ENCODE assay signal across 8 cellular contexts in genomic region chr14:46250113-46250703, GRCh38.
A peak's percentile ranks its signal among the peaks of the same experiment; 100 is the strongest.
DNase-seq lines count a peak whose midpoint lies in the region; FAIRE-seq and TF ChIP-seq lines count a peak whose summit lies in the region.

No MANE protein-coding gene starts in this region.

- DNase-seq in GM13976 (ENCODE audit: low spot score): peak; percentile 20
- DNase-seq in RKO (ENCODE audit: low spot score): peak; percentile 55
- DNase-seq in glutamatergic neuron: no peak
- no peak for DNase-seq in OCI-M2 (lab: John Stamatoyannopoulos, UW; ENCODE audit: unreplicated experiment)
- DNase-seq in NCI-H187 treated with DMSO at 0.1 percent for 48 hours (lab: John Stamatoyannopoulos, UW): no peak
- no peak for DNase-seq in activated naive CD4-positive, alpha-beta T cell treated with anti-CD3 and anti-CD28 coated beads, Interleukin-2, amount 10 ng/mL, durations not matched to agents 7 days and 5 days
- DNase-seq in activated CD8-positive, alpha-beta memory T cell treated with anti-CD3 and anti-CD28 coated beads, Interleukin-2, amount 50 U/mL, for 4 hours: no peak

- no peak overlapping the region for H3K27ac Mint-ChIP-seq in glutamatergic neuron (ENCODE audit: unreplicated experiment)
- H3K27ac Mint-ChIP-seq in activated naive CD4-positive, alpha-beta T cell treated with anti-CD3 and anti-CD28 coated beads, Interleukin-2, amount 10 ng/mL, durations not matched to agents 7 days and 5 days: no peak overlapping the region

- H3K36me3 Mint-ChIP-seq in glutamatergic neuron (ENCODE audit: unreplicated experiment): peaks cover 5% of the 10 kb centered on the region
- H3K36me3 Mint-ChIP-seq in activated naive CD4-positive, alpha-beta T cell treated with anti-CD3 and anti-CD28 coated beads, Interleukin-2, amount 10 ng/mL, durations not matched to agents 7 days and 5 days: no peaks in the 10 kb centered on the region

- CTCF ChIA-PET in activated naive CD4-positive, alpha-beta T cell treated with anti-CD3 and anti-CD28 coated beads, Interleukin-2, amount 10 ng/mL, durations not matched to agents 7 days and 5 days (lab: Charles Lee): no interaction called here

- H3K4me1 Mint-ChIP-seq in glutamatergic neuron (ENCODE audit: low read depth, unreplicated experiment): no peaks in the 10 kb centered on the region
- no peaks in the 10 kb centered on the region for H3K4me1 Mint-ChIP-seq in activated naive CD4-positive, alpha-beta T cell treated with anti-CD3 and anti-CD28 coated beads, Interleukin-2, amount 10 ng/mL, durations not matched to agents 7 days and 5 days

- H3K4me3 Mint-ChIP-seq in glutamatergic neuron (ENCODE audit: unreplicated experiment): no peak overlapping the region
- H3K4me3 Mint-ChIP-seq in activated naive CD4-positive, alpha-beta T cell treated with anti-CD3 and anti-CD28 coated beads, Interleukin-2, amount 10 ng/mL, durations not matched to agents 7 days and 5 days: no peak overlapping the region

- peak; percentile 92 for FAIRE-seq in A204.1 (lab: Jason Lieb, UNC)

- no peaks in the 10 kb centered on the region for H3K27me3 Mint-ChIP-seq in glutamatergic neuron (ENCODE audit: unreplicated experiment)
- H3K27me3 Mint-ChIP-seq in activated naive CD4-positive, alpha-beta T cell treated with anti-CD3 and anti-CD28 coated beads, Interleukin-2, amount 10 ng/mL, durations not matched to agents 7 days and 5 days: no peaks in the 10 kb centered on the region

- TF ChIP-seq CTCF in GM13976 (IDR thresholded peaks at IDR 0.05; ENCODE audit: borderline replicate concordance, control extremely low read depth, extremely low read depth, insufficient read depth, missing control alignments) (peak; percentile 40), glutamatergic neuron (IDR thresholded peaks at IDR 0.05; ENCODE audit: partially characterized antibody, unreplicated experiment) (peak; percentile 69)

- H3K9me3 Mint-ChIP-seq in glutamatergic neuron (ENCODE audit: unreplicated experiment): no peaks in the 10 kb centered on the region
- no peaks in the 10 kb centered on the region for H3K9me3 Mint-ChIP-seq in activated naive CD4-positive, alpha-beta T cell treated with anti-CD3 and anti-CD28 coated beads, Interleukin-2, amount 10 ng/mL, durations not matched to agents 7 days and 5 days

- in situ Hi-C loops in GM13976 (cut with MboI; ENCODE audit: low sequenced_read_pairs, unreplicated experiment): no loop called here

Comparison
In these comparisons a context has a peak if more than half of its experiments do, and no peak if none do; other contexts are left out.
1. DNase-seq: peak in GM13976 (single experiment) and RKO (single experiment); none in glutamatergic neuron (single experiment), OCI-M2 (single experiment), NCI-H187 treated with DMSO at 0.1 percent for 48 hours (single experiment), activated naive CD4-positive, alpha-beta T cell treated with anti-CD3 and anti-CD28 coated beads, Interleukin-2, amount 10 ng/mL, durations not matched to agents 7 days and 5 days (single experiment) and activated CD8-positive, alpha-beta memory T cell treated with anti-CD3 and anti-CD28 coated beads, Interleukin-2, amount 50 U/mL, for 4 hours (single experiment).